In genomic region chr2:36335597-36335996, GRCh38 we compare ENCODE assay signal across 25 cellular contexts.
"Had no signal": no experiment of that assay in that cellular context is flagged by ENCODE, and none has a peak within 500 bp of the region (broad histone marks: within the 10 kb centered on the region; RNA-seq: fewer than 3 reads in every experiment).

No MANE protein-coding gene starts in this region.

- H3K27ac ChIP-seq: dorsolateral prefrontal cortex, epithelial cell of prostate, gastrocnemius medialis, lower lobe of right lung, ovary, psoas muscle, sigmoid colon, stomach, thyroid gland had no signal

- H3K4me3 ChIP-seq: dorsolateral prefrontal cortex, gastrocnemius medialis, lower lobe of right lung, ovary, psoas muscle, sigmoid colon, stomach, thyroid gland had no signal

- H3K9me3 ChIP-seq: gastrocnemius medialis, lower lobe of right lung, ovary, psoas muscle, sigmoid colon, stomach, thyroid gland had no signal

- H3K4me1 ChIP-seq: lower lobe of right lung, psoas muscle had no signal

- H3K4me3 Mint-ChIP-seq: endodermal cell; natural killer cell; neural crest cell; stimulated activated effector memory CD8-positive, alpha-beta T cell treated with anti-CD3 and anti-CD28 coated beads, Interleukin-12 subunit alpha, Interleukin-12 subunit beta, amount 100 ng/mL, for 72 hours; type B pancreatic cell had no signal

- H3K36me3 ChIP-seq: gastrocnemius medialis, lower lobe of right lung, ovary, sigmoid colon, stomach, thyroid gland had no signal

- H3K27ac Mint-ChIP-seq: endodermal cell; natural killer cell; stimulated activated effector memory CD8-positive, alpha-beta T cell treated with anti-CD3 and anti-CD28 coated beads, Interleukin-12 subunit alpha, Interleukin-12 subunit beta, amount 100 ng/mL, for 72 hours; type B pancreatic cell had no signal

- H3K36me3 Mint-ChIP-seq: natural killer cell; stimulated activated effector memory CD8-positive, alpha-beta T cell treated with anti-CD3 and anti-CD28 coated beads, Interleukin-12 subunit alpha, Interleukin-12 subunit beta, amount 100 ng/mL, for 72 hours; type B pancreatic cell had no signal

- H3K9me3 Mint-ChIP-seq: endodermal cell; natural killer cell; neural crest cell; stimulated activated effector memory CD8-positive, alpha-beta T cell treated with anti-CD3 and anti-CD28 coated beads, Interleukin-12 subunit alpha, Interleukin-12 subunit beta, amount 100 ng/mL, for 72 hours; type B pancreatic cell had no signal

- H3K27me3 ChIP-seq: gastrocnemius medialis, ovary, sigmoid colon, stomach, thyroid gland had no signal

- FAIRE-seq: keratinocyte had no signal

- DNase-seq: dorsolateral prefrontal cortex; effector CD8-positive, alpha-beta T cell; endodermal cell; foreskin fibroblast; gastrocnemius medialis; head of caudate nucleus; left ventricle myocardium superior; lower lobe of right lung; natural killer cell; ovary; posterior cingulate gyrus; psoas muscle; right cardiac atrium; sigmoid colon; stimulated activated CD4-positive, alpha-beta T cell treated with anti-CD3 and anti-CD28 coated beads, Interleukin-2, amount 100 ng/mL, for 24 hours; stimulated activated CD4-positive, alpha-beta T cell treated with anti-CD3 and anti-CD28 coated beads, Interleukin-4, amount 100 ng/mL, for 24 hours; stimulated activated naive CD4-positive, alpha-beta T cell treated with Interleukin-2 at 50 U/mL for 16 hours; stomach; thyroid gland had no signal

- H3K4me1 Mint-ChIP-seq: neural crest cell had no signal

- ATAC-seq: esophagus mucosa; gastrocnemius medialis; left ventricle myocardium superior; lower lobe of right lung; psoas muscle; right cardiac atrium; stimulated activated effector memory CD8-positive, alpha-beta T cell treated with anti-CD3 and anti-CD28 coated beads, Interleukin-12 subunit alpha, Interleukin-12 subunit beta, amount 100 ng/mL, for 72 hours had no signal
